ENCODE assay signal across 13 cellular contexts in genomic region chr15:90013503-90013937, GRCh38. TPM values are rescaled to one million over a fixed set of nuclear protein-coding genes. Genes with fewer than 3 reads are reported as not detected.
DNase-seq lines count a peak whose midpoint lies in the region; ATAC-seq and TF ChIP-seq lines count a peak whose summit lies in the region.
"Had no signal": no experiment of that assay in that cellular context is flagged by ENCODE, and none has a peak within 500 bp of the region (broad histone marks: within the 10 kb centered on the region; RNA-seq: fewer than 3 reads in every experiment).

No MANE protein-coding gene starts in this region.

- ATAC-seq in natural killer cell treated with Interleukin-12 subunit alpha and Interleukin-12 subunit beta and Interleukin-15 and Interleukin-18, amount 100 ng/mL, for 72 hours = peak; percentile 79 to 81

- H3K9me3 Mint-ChIP-seq in IgD-negative memory B cell = peaks cover 0 to 1% (median 0%) of the 10 kb centered on the region in 3 donors
- peaks cover 15% of the 10 kb centered on the region for H3K9me3 Mint-ChIP-seq in activated CD4-positive, alpha-beta memory T cell treated with anti-CD3 and anti-CD28 coated beads, Interleukin-2, amount 10 ng/mL, durations not matched to agents 7 days and 5 days
- no peaks in the 10 kb centered on the region for H3K9me3 Mint-ChIP-seq in natural killer cell treated with Interleukin-12 subunit alpha and Interleukin-12 subunit beta and Interleukin-15 and Interleukin-18, amount 100 ng/mL, for 72 hours

- no peak for TF ChIP-seq CTCF in GM13976 (IDR thresholded peaks at IDR 0.05; ENCODE audit: borderline replicate concordance, control extremely low read depth, extremely low read depth, insufficient read depth, missing control alignments)

- peak; percentile 56 for DNase-seq in GM13976 (ENCODE audit: low spot score)
- no peak for DNase-seq in activated CD4-positive, alpha-beta memory T cell treated with anti-CD3 and anti-CD28 coated beads, Interleukin-2, amount 10 ng/mL, durations not matched to agents 7 days and 5 days
- DNase-seq in natural killer cell treated with Interleukin-12 subunit alpha and Interleukin-12 subunit beta and Interleukin-15 and Interleukin-18, amount 100 ng/mL, for 72 hours (ENCODE audit: low spot score) = no peak
- no peak for DNase-seq in LoVo (ENCODE audit: low spot score)
- no peak for DNase-seq in amniotic stem cell (lab: John Stamatoyannopoulos, UW)
- no peak for DNase-seq in C1 segment of cervical spinal cord (lab: John Stamatoyannopoulos, UW)
- DNase-seq: activated CD8-positive, alpha-beta memory T cell treated with anti-CD3 and anti-CD28 coated beads, Interleukin-2, amount 50 U/mL, for 4 hours; caudate nucleus; foreskin fibroblast; left cardiac atrium; NCI-H2227 treated with DMSO at 0.1 percent for 48 hours; SIG-M5 had no signal

- peak overlapping the region in 1 of 3 donors; percentile 1 for H3K27ac Mint-ChIP-seq in IgD-negative memory B cell
- H3K27ac Mint-ChIP-seq in activated CD4-positive, alpha-beta memory T cell treated with anti-CD3 and anti-CD28 coated beads, Interleukin-2, amount 10 ng/mL, durations not matched to agents 7 days and 5 days = peak overlapping the region; percentile 86
- peak overlapping the region; percentile 65 to 83 for H3K27ac Mint-ChIP-seq in natural killer cell treated with Interleukin-12 subunit alpha and Interleukin-12 subunit beta and Interleukin-15 and Interleukin-18, amount 100 ng/mL, for 72 hours

- H3K4me1 Mint-ChIP-seq in IgD-negative memory B cell = peaks cover 9 to 31% (median 19%) of the 10 kb centered on the region in 3 donors
- peaks cover 52% of the 10 kb centered on the region for H3K4me1 Mint-ChIP-seq in activated CD4-positive, alpha-beta memory T cell treated with anti-CD3 and anti-CD28 coated beads, Interleukin-2, amount 10 ng/mL, durations not matched to agents 7 days and 5 days
- H3K4me1 Mint-ChIP-seq in natural killer cell treated with Interleukin-12 subunit alpha and Interleukin-12 subunit beta and Interleukin-15 and Interleukin-18, amount 100 ng/mL, for 72 hours (ENCODE audit: low read depth in 2 of 2) = peaks cover 34 to 35% of the 10 kb centered on the region in 2 donors

- POLR2A ChIA-PET in activated CD4-positive, alpha-beta memory T cell treated with anti-CD3 and anti-CD28 coated beads, Interleukin-2, amount 10 ng/mL, durations not matched to agents 7 days and 5 days (lab: Charles Lee) = interaction anchor here (0.6 to 6.8 kb wide), 13 partner anchors 9 to 218 kb away, joined by 3 to 46 read pairs (median 3); partner anchors contain the start of genes AP3S2 and ZNF710

- H3K27me3 Mint-ChIP-seq in IgD-negative memory B cell = no peaks in the 10 kb centered on the region
- H3K27me3 Mint-ChIP-seq in activated CD4-positive, alpha-beta memory T cell treated with anti-CD3 and anti-CD28 coated beads, Interleukin-2, amount 10 ng/mL, durations not matched to agents 7 days and 5 days = no peaks in the 10 kb centered on the region
- H3K27me3 Mint-ChIP-seq in natural killer cell treated with Interleukin-12 subunit alpha and Interleukin-12 subunit beta and Interleukin-15 and Interleukin-18, amount 100 ng/mL, for 72 hours = no peaks in the 10 kb centered on the region

- peaks cover 6% of the 10 kb centered on the region for H3K36me3 Mint-ChIP-seq in IgD-negative memory B cell
- peaks cover 52% of the 10 kb centered on the region for H3K36me3 Mint-ChIP-seq in activated CD4-positive, alpha-beta memory T cell treated with anti-CD3 and anti-CD28 coated beads, Interleukin-2, amount 10 ng/mL, durations not matched to agents 7 days and 5 days (ENCODE audit: low read depth)
- peaks cover 6% of the 10 kb centered on the region for H3K36me3 Mint-ChIP-seq in natural killer cell treated with Interleukin-12 subunit alpha and Interleukin-12 subunit beta and Interleukin-15 and Interleukin-18, amount 100 ng/mL, for 72 hours

- CTCF ChIA-PET in activated CD4-positive, alpha-beta memory T cell treated with anti-CD3 and anti-CD28 coated beads, Interleukin-2, amount 10 ng/mL, durations not matched to agents 7 days and 5 days (lab: Charles Lee) = interaction anchor here (0.9 to 1.9 kb wide), 5 partner anchors 11 to 123 kb away, joined by 3 to 7 read pairs (median 4); partner anchors contain the start of gene ZNF710

- in situ Hi-C loops in GM13976 (cut with MboI; ENCODE audit: low sequenced_read_pairs, unreplicated experiment) = no loop called here

- H3K4me3 Mint-ChIP-seq in IgD-negative memory B cell = peak overlapping the region; percentile 1 to 85 (median 24)
- peak overlapping the region; percentile 44 for H3K4me3 Mint-ChIP-seq in activated CD4-positive, alpha-beta memory T cell treated with anti-CD3 and anti-CD28 coated beads, Interleukin-2, amount 10 ng/mL, durations not matched to agents 7 days and 5 days
- peak overlapping the region; percentile 50 for H3K4me3 Mint-ChIP-seq in natural killer cell treated with Interleukin-12 subunit alpha and Interleukin-12 subunit beta and Interleukin-15 and Interleukin-18, amount 100 ng/mL, for 72 hours

RNA-seq across cellular contexts. Expression of gene ZNF710, which starts 12.4 kb away (rescaled TPM):
- polyA plus RNA-seq in IgD-negative memory B cell = 3.6 TPM
- total RNA-seq in activated CD4-positive, alpha-beta memory T cell treated with anti-CD3 and anti-CD28 coated beads, Interleukin-2, amount 10 ng/mL, durations not matched to agents 7 days and 5 days = 10 to 100 TPM; 19.4 to 20.7 TPM
- 10 to 100 TPM; 26.6 to 32.6 TPM for total RNA-seq in natural killer cell treated with Interleukin-12 subunit alpha and Interleukin-12 subunit beta and Interleukin-15 and Interleukin-18, amount 100 ng/mL, for 72 hours
